34 cellular contexts compared by ENCODE assay signal in the genomic region with DNA sequence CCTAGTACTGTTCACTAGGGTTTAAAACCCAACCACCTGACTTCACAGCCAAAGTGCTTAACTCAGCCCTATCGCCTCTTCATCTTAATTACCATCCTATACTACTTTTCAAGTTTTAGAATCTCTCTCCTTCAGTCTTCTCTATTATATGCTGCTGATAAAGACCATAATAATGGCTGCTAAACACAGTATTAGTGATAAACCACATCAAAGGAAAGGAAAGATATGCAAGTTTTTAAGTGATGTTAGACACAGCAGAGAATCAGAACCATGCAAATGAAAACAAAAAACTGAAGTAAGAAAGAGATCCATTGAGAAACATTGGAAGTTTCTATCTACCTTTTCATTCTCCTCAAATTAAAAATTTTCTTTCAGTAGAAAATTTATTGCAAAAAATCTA.
"Had no signal": no experiment of that assay in that cellular context is flagged by ENCODE, and none has a peak within 500 bp of the region (broad histone marks: within the 10 kb centered on the region; RNA-seq: fewer than 3 reads in every experiment).

No MANE protein-coding gene starts in this region.

- H3K4me3 ChIP-seq: MG63 had no signal

- DNase-seq: Karpas-422, Kasumi-1, MG63, MM.1S, MV-4-11, NCI-H1048, NCI-H1092, NCI-H1092 treated with DMSO at 0.1 percent for 48 hours, NCI-H1105, NCI-H1105 treated with DMSO at 0.1 percent for 48 hours, NCI-H1417, NCI-H1417 treated with DMSO at 0.1 percent for 48 hours, NCI-H1436, NCI-H1436 treated with DMSO at 0.1 percent for 48 hours, NCI-H146, NCI-H1694, NCI-H1694 treated with DMSO at 0.1 percent for 48 hours, NCI-H187, NCI-H187 treated with DMSO at 0.1 percent for 48 hours, NCI-H1930, NCI-H2029, NCI-H2029 treated with DMSO at 0.1 percent for 48 hours, NCI-H2081, NCI-H2081 treated with DMSO at 0.1 percent for 48 hours, NCI-H2107, NCI-H2171, NCI-H2171 treated with DMSO at 0.1 percent for 48 hours, NCI-H2227 treated with DMSO at 0.1 percent for 48 hours, NCI-H226, NCI-H345, NCI-H446, NCI-H446 treated with DMSO at 0.1 percent for 48 hours, NCI-H510A, NCI-H510A treated with DMSO at 0.1 percent for 48 hours had no signal

- H3K36me3 ChIP-seq: MG63 had no signal

- H3K9me3 ChIP-seq: MG63 had no signal

- H3K27me3 ChIP-seq: MG63 had no signal
